Comparison of ENCODE assay signal across 30 cellular contexts in genomic region chr15:81540909-81541308, GRCh38.
"Had no signal": no experiment of that assay in that cellular context is flagged by ENCODE, and none has a peak within 500 bp of the region (broad histone marks: within the 10 kb centered on the region; RNA-seq: fewer than 3 reads in every experiment).

No MANE protein-coding gene starts in this region.

- FAIRE-seq: small intestine had no signal

- H3K4me3 ChIP-seq: ovary, psoas muscle, right lobe of liver, sigmoid colon, suprapubic skin, testis, tibial artery, transverse colon, upper lobe of right lung, uterus had no signal

- H3K36me3 Mint-ChIP-seq: naive B cell; naive thymus-derived CD8-positive, alpha-beta T cell; natural killer cell treated with Interleukin-12 subunit alpha and Interleukin-12 subunit beta and Interleukin-15 and Interleukin-18, amount 100 ng/mL, for 72 hours; stimulated activated memory B cell treated with anti-CD40 and anti-IgM and Interleukin-4, amounts not matched to agents 10 μg/mL and 1 μg/mL and 100 μg/mL, for 72 hours; type B pancreatic cell had no signal

- H3K27ac Mint-ChIP-seq: naive B cell; naive thymus-derived CD8-positive, alpha-beta T cell; natural killer cell treated with Interleukin-12 subunit alpha and Interleukin-12 subunit beta and Interleukin-15 and Interleukin-18, amount 100 ng/mL, for 72 hours; nephron progenitor cell; progenitor cell of endocrine pancreas; stimulated activated memory B cell treated with anti-CD40 and anti-IgM and Interleukin-4, amounts not matched to agents 10 μg/mL and 1 μg/mL and 100 μg/mL, for 72 hours; stimulated activated naive CD8-positive, alpha-beta T cell treated with anti-CD3 and anti-CD28 coated beads, Interleukin-15, amount 100 ng/mL, for 72 hours; type B pancreatic cell had no signal

- H3K4me1 ChIP-seq: parathyroid adenoma, psoas muscle, right lobe of liver, suprapubic skin, testis, tibial artery, transverse colon, upper lobe of right lung, uterus had no signal

- ATAC-seq: naive thymus-derived CD8-positive, alpha-beta T cell; natural killer cell treated with Interleukin-12 subunit alpha and Interleukin-12 subunit beta and Interleukin-15 and Interleukin-18, amount 100 ng/mL, for 72 hours; psoas muscle; right lobe of liver; stimulated activated memory B cell treated with anti-CD40 and anti-IgM and Interleukin-4, amounts not matched to agents 10 μg/mL and 1 μg/mL and 100 μg/mL, for 72 hours; stimulated activated naive CD8-positive, alpha-beta T cell treated with anti-CD3 and anti-CD28 coated beads, Interleukin-15, amount 100 ng/mL, for 72 hours; stimulated activated naive CD8-positive, alpha-beta T cell treated with anti-CD3 and anti-CD28 coated beads, Interleukin-15, Interleukin-2, amounts not matched to agents 100 U/mL and 50 U/mL, for 24 hours; upper lobe of right lung had no signal

- DNase-seq: naive B cell; naive thymus-derived CD8-positive, alpha-beta T cell; nephron progenitor cell; occipital lobe; ovary; posterior cingulate gyrus; psoas muscle; right lobe of liver; sigmoid colon; small intestine; stimulated activated CD4-positive, alpha-beta T cell treated with anti-CD3 and anti-CD28 coated beads, Interleukin-12 subunit alpha, Interleukin-12 subunit beta, amount 100 ng/mL, for 4 hours; stimulated activated CD4-positive, alpha-beta T cell treated with anti-CD3 and anti-CD28 coated beads, Interleukin-1b, Interleukin-23, amount 100 ng/mL, for 48 hours; stimulated activated CD4-positive, alpha-beta T cell treated with anti-CD3 and anti-CD28 coated beads, Interleukin-4, amount 100 ng/mL, for 1 hour; stimulated activated CD4-positive, alpha-beta T cell treated with anti-CD3 and anti-CD28 coated beads, Interleukin-4, amount 100 ng/mL, for 4 hours; stimulated activated CD8-positive, alpha-beta memory T cell treated with anti-CD3 and anti-CD28 coated beads, Interleukin-4, amount 100 ng/mL, for 48 hours; stimulated activated naive CD4-positive, alpha-beta T cell; stimulated activated naive CD8-positive, alpha-beta T cell treated with anti-CD3 and anti-CD28 coated beads, Interleukin-15, amount 100 ng/mL, for 72 hours; stimulated activated naive CD8-positive, alpha-beta T cell treated with anti-CD3 and anti-CD28 coated beads, Interleukin-15, Interleukin-2, amounts not matched to agents 100 U/mL and 50 U/mL, for 24 hours; substantia nigra; testis; tibial artery; transverse colon; upper lobe of right lung; uterus had no signal

- H3K36me3 ChIP-seq: ovary, right lobe of liver, sigmoid colon, suprapubic skin, tibial artery, transverse colon, upper lobe of right lung, uterus had no signal

- H3K9me3 Mint-ChIP-seq: natural killer cell treated with Interleukin-12 subunit alpha and Interleukin-12 subunit beta and Interleukin-15 and Interleukin-18, amount 100 ng/mL, for 72 hours; stimulated activated naive CD8-positive, alpha-beta T cell treated with anti-CD3 and anti-CD28 coated beads, Interleukin-15, amount 100 ng/mL, for 72 hours had no signal

- H3K27me3 ChIP-seq: ovary, right lobe of liver, sigmoid colon, suprapubic skin, testis, tibial artery, transverse colon, upper lobe of right lung, uterus had no signal

- H3K9me3 ChIP-seq: ovary, psoas muscle, right lobe of liver, sigmoid colon, suprapubic skin, testis, tibial artery, transverse colon, upper lobe of right lung, uterus had no signal

- H3K27ac ChIP-seq: ovary, parathyroid adenoma, psoas muscle, right lobe of liver, sigmoid colon, suprapubic skin, testis, tibial artery, transverse colon, upper lobe of right lung, uterus had no signal
